ENCODE assay signal across 19 cellular contexts in genomic region chr3:131730581-131730980, GRCh38.
"Had no signal": no experiment of that assay in that cellular context is flagged by ENCODE, and none has a peak within 500 bp of the region (broad histone marks: within the 10 kb centered on the region; RNA-seq: fewer than 3 reads in every experiment).

No MANE protein-coding gene starts in this region.

- FAIRE-seq: endothelial cell of umbilical vein, keratinocyte had no signal

- H3K36me3 ChIP-seq: neural progenitor cell, stomach, thoracic aorta, WERI-Rb-1 had no signal

- DNase-seq: activated CD4-positive, alpha-beta T cell treated with anti-CD3 and anti-CD28 coated beads for 36 hours; activated CD8-positive, alpha-beta T cell treated with anti-CD3 and anti-CD28 coated beads for 36 hours; activated effector memory CD4-positive, alpha-beta T cell treated with anti-CD3 and anti-CD28 coated beads, Interleukin-2, amount 50 U/mL, for 16 hours; activated T-cell treated with anti-CD3 and anti-CD28 coated beads, Interleukin-2, amount 50 U/mL, for 4 hours; amniotic stem cell; effector CD8-positive, alpha-beta T cell; naive B cell; stimulated activated CD4-positive, alpha-beta T cell treated with anti-CD3 and anti-CD28 coated beads, Interleukin-1b, Interleukin-23, amount 100 ng/mL, for 48 hours; stomach; WERI-Rb-1 had no signal

- ATAC-seq: activated CD8-positive, alpha-beta T cell treated with anti-CD3 and anti-CD28 coated beads for 36 hours; left lobe of liver; sciatic nerve had no signal

- H3K36me3 Mint-ChIP-seq: naive B cell, neural progenitor cell had no signal

- H3K27me3 ChIP-seq: neural progenitor cell, stomach had no signal

- H3K4me2 ChIP-seq: neural progenitor cell had no signal

- H3K4me1 Mint-ChIP-seq: central memory CD8-positive, alpha-beta T cell; naive B cell had no signal

- H3K9me3 Mint-ChIP-seq: activated CD8-positive, alpha-beta T cell treated with anti-CD3 and anti-CD28 coated beads for 36 hours; activated T-cell treated with anti-CD3 and anti-CD28 coated beads, Interleukin-2, amount 50 U/mL, for 4 hours; central memory CD8-positive, alpha-beta T cell; naive B cell; neural progenitor cell had no signal

- H3K4me1 ChIP-seq: neural progenitor cell, stomach had no signal

- H3K27me3 Mint-ChIP-seq: central memory CD8-positive, alpha-beta T cell; naive B cell had no signal

- H3K27ac ChIP-seq: coronary artery, neural progenitor cell, stomach, thoracic aorta, WERI-Rb-1 had no signal

- H3K9ac ChIP-seq: neural progenitor cell had no signal

- H3K9me3 ChIP-seq: stomach, thoracic aorta had no signal

- H3K4me3 ChIP-seq: coronary artery, neural progenitor cell, stomach, thoracic aorta had no signal

- H2AFZ ChIP-seq: neural progenitor cell had no signal

- H3K27ac Mint-ChIP-seq: activated CD4-positive, alpha-beta T cell treated with anti-CD3 and anti-CD28 coated beads for 36 hours; activated CD8-positive, alpha-beta T cell treated with anti-CD3 and anti-CD28 coated beads for 36 hours; activated naive CD4-positive, alpha-beta T cell treated with anti-CD3 and anti-CD28 coated beads, Interleukin-2, amount 50 U/mL, for 72 hours; neural progenitor cell had no signal

- H3K4me3 Mint-ChIP-seq: activated CD4-positive, alpha-beta T cell treated with anti-CD3 and anti-CD28 coated beads for 36 hours; activated CD8-positive, alpha-beta T cell treated with anti-CD3 and anti-CD28 coated beads for 36 hours; activated T-cell treated with anti-CD3 and anti-CD28 coated beads, Interleukin-2, amount 50 U/mL, for 4 hours; central memory CD8-positive, alpha-beta T cell; naive B cell; neural progenitor cell had no signal
